Comparison of ENCODE assay signal across 28 cellular contexts in the genomic region with DNA sequence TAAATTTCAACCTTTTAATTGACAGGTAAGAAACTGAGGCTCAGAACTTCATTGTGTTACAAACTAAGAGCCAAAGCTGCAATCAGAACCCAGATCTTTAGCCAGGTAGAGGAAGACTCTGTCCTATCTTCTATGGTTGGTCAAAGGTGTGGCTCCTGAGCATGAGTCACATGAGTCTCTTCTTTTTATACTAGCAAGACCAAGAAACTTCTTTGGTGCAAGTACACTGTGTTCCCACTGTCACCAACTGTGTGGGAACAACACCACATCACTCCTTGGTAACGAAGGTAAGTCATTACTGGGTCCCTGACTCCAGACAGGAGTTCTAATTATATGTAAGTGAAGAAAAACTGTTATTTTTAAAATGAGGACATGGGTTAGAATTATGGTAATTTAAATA.
DNase-seq lines count a peak whose midpoint lies in the region; ATAC-seq and TF ChIP-seq lines count a peak whose summit lies in the region.
"Had no signal": no experiment of that assay in that cellular context is flagged by ENCODE, and none has a peak within 500 bp of the region (broad histone marks: within the 10 kb centered on the region; RNA-seq: fewer than 3 reads in every experiment).

No MANE protein-coding gene starts in this region.

- TF ChIP-seq CTCF in MCF 10A (IDR thresholded peaks at IDR 0.05; ENCODE audit: unreplicated experiment) (no peak), breast epithelium (IDR thresholded peaks at IDR 0.05) (no peak), transverse colon (IDR thresholded peaks at IDR 0.05) (no peak), upper lobe of left lung (IDR thresholded peaks at IDR 0.05) (no peak)

- H3K9me3 ChIP-seq in breast epithelium: no peaks in the 10 kb centered on the region
- H3K9me3 ChIP-seq in effector memory CD4-positive, alpha-beta T cell (ENCODE audit: control insufficient read depth, low read length): no peaks in the 10 kb centered on the region
- no peaks in the 10 kb centered on the region for H3K9me3 ChIP-seq in transverse colon
- no peaks in the 10 kb centered on the region for H3K9me3 ChIP-seq in upper lobe of left lung
- H3K9me3 ChIP-seq: esophagus squamous epithelium, psoas muscle, SJCRH30 had no signal

- H3K4me1 Mint-ChIP-seq in T-helper 2 cell treated with Interferon-gamma antibody and Interleukin-4, amounts not matched to agents 5 μg/mL and 100 μg/mL, for 36 hours (ENCODE audit: low read depth): peaks cover 64% of the 10 kb centered on the region
- peaks cover 14% of the 10 kb centered on the region for H3K4me1 Mint-ChIP-seq in MCF 10A (ENCODE audit: insufficient read depth, unreplicated experiment)
- H3K4me1 Mint-ChIP-seq: GM23338, naive B cell had no signal

- H3K27me3 Mint-ChIP-seq in T-helper 2 cell treated with Interferon-gamma antibody and Interleukin-4, amounts not matched to agents 5 μg/mL and 100 μg/mL, for 36 hours (ENCODE audit: low read depth): no peaks in the 10 kb centered on the region
- no peaks in the 10 kb centered on the region for H3K27me3 Mint-ChIP-seq in MCF 10A (ENCODE audit: insufficient read depth, unreplicated experiment)
- H3K27me3 Mint-ChIP-seq: naive B cell had no signal

- H3K27ac Mint-ChIP-seq in T-helper 2 cell treated with Interferon-gamma antibody and Interleukin-4, amounts not matched to agents 5 μg/mL and 100 μg/mL, for 36 hours: peak overlapping the region; percentile 70
- peak overlapping the region; percentile 43 for H3K27ac Mint-ChIP-seq in MCF 10A (ENCODE audit: low read depth, unreplicated experiment)
- H3K27ac Mint-ChIP-seq: CD8-positive, alpha-beta T cell; GM23338; naive B cell had no signal

- CTCF ChIA-PET in MCF 10A (lab: Yijun Ruan, JAX): interaction anchor here (0.7 kb wide), 1 partner anchor 68 kb away, joined by 3 read pairs; no protein-coding TSS in a partner anchor

- H3K4me3 ChIP-seq in breast epithelium (no peak overlapping the region), transverse colon (no peak overlapping the region), upper lobe of left lung (no peak overlapping the region)
- peak overlapping the region; percentile 31 for H3K4me3 ChIP-seq in effector memory CD4-positive, alpha-beta T cell (ENCODE audit: insufficient read depth, low read depth, low read length, poor library complexity, severe bottlenecking)
- H3K4me3 ChIP-seq: esophagus squamous epithelium, GM23338, hepatocyte, psoas muscle, SJCRH30 had no signal

- no TSS peak for BruUV-seq in MCF 10A (replicated peaks; lab: Mats Ljungman, UMichigan)

- DNase-seq in T-helper 2 cell treated with Interferon-gamma antibody and Interleukin-4, amounts not matched to agents 5 μg/mL and 100 μg/mL, for 36 hours (ENCODE audit: low spot score): no peak
- DNase-seq in T-helper 2 cell (no peak), MCF 10A (ENCODE audit: unreplicated experiment) (no peak), breast epithelium (ENCODE audit: low spot score in 2 of 2) (no peak), transverse colon (peak; percentile 18), upper lobe of left lung (no peak)
- no peak for DNase-seq in effector memory CD4-positive, alpha-beta T cell
- DNase-seq: 8988T; activated CD8-positive, alpha-beta memory T cell treated with anti-CD3 and anti-CD28 coated beads, Interleukin-2, amount 50 U/mL, for 4 hours; aorta; caudate nucleus; CD8-positive, alpha-beta T cell; cortex of kidney; DMS 273 treated with DMSO at 0.1 percent for 48 hours; EL; esophagus squamous epithelium; mesendoderm; naive B cell; NCI-H146; NCI-H446; NCI-H774; nucleus accumbens; psoas muscle; SJCRH30; stimulated activated naive CD4-positive, alpha-beta T cell had no signal

- H3K36me3 Mint-ChIP-seq in T-helper 2 cell treated with Interferon-gamma antibody and Interleukin-4, amounts not matched to agents 5 μg/mL and 100 μg/mL, for 36 hours (ENCODE audit: low read depth): no peaks in the 10 kb centered on the region
- H3K36me3 Mint-ChIP-seq in MCF 10A (ENCODE audit: insufficient read depth, unreplicated experiment): no peaks in the 10 kb centered on the region
- H3K36me3 Mint-ChIP-seq: CD8-positive, alpha-beta T cell; naive B cell had no signal

- H3K4me3 Mint-ChIP-seq in T-helper 2 cell treated with Interferon-gamma antibody and Interleukin-4, amounts not matched to agents 5 μg/mL and 100 μg/mL, for 36 hours: peak overlapping the region; percentile 77
- H3K4me3 Mint-ChIP-seq in MCF 10A (ENCODE audit: unreplicated experiment): no peak overlapping the region
- H3K4me3 Mint-ChIP-seq: CD8-positive, alpha-beta T cell; GM23338; naive B cell had no signal

- no peak for TF ChIP-seq EP300 in transverse colon (IDR thresholded peaks at IDR 0.05; ENCODE audit: low read depth)
- no peak for TF ChIP-seq EP300 in upper lobe of left lung (IDR thresholded peaks at IDR 0.05)

- WGBS in transverse colon (ENCODE audit: low coverage in 1 of 2), 2 donors: 28 to 89% methylated on average over 1 of the region's 1 CpG
- WGBS in upper lobe of left lung, 2 donors: 34 to 77% methylated on average over 1 of the region's 1 CpG

- no peak for ATAC-seq in GM18519 (IDR thresholded peaks at IDR 0.05; ENCODE audit: low FRiP score, unreplicated experiment)
- ATAC-seq in upper lobe of left lung (ENCODE audit: low FRiP score in 2 of 2): no peak
- ATAC-seq: CD8-positive, alpha-beta T cell; GM23338; psoas muscle had no signal

- TF ChIP-seq POLR2A in breast epithelium (IDR thresholded peaks at IDR 0.05) (no peak), transverse colon (IDR thresholded peaks at IDR 0.05) (no peak), upper lobe of left lung (IDR thresholded peaks at IDR 0.05) (no peak)

- no peaks in the 10 kb centered on the region for H3K36me3 ChIP-seq in breast epithelium
- no peaks in the 10 kb centered on the region for H3K36me3 ChIP-seq in effector memory CD4-positive, alpha-beta T cell (ENCODE audit: control insufficient read depth, insufficient read depth, low read length)
- no peaks in the 10 kb centered on the region for H3K36me3 ChIP-seq in transverse colon
- no peaks in the 10 kb centered on the region for H3K36me3 ChIP-seq in upper lobe of left lung
- H3K36me3 ChIP-seq: esophagus squamous epithelium, SJCRH30 had no signal

- H3K27me3 ChIP-seq in breast epithelium (no peaks in the 10 kb centered on the region), transverse colon (no peaks in the 10 kb centered on the region), upper lobe of left lung (no peaks in the 10 kb centered on the region)
- no peaks in the 10 kb centered on the region for H3K27me3 ChIP-seq in effector memory CD4-positive, alpha-beta T cell (replicated peaks; ENCODE audit: control insufficient read depth, insufficient read depth, low read length, poor library complexity, severe bottlenecking)
- H3K27me3 ChIP-seq: esophagus squamous epithelium, hepatocyte, SJCRH30 had no signal

- H3K9me3 Mint-ChIP-seq in T-helper 2 cell treated with Interferon-gamma antibody and Interleukin-4, amounts not matched to agents 5 μg/mL and 100 μg/mL, for 36 hours: no peaks in the 10 kb centered on the region
- H3K9me3 Mint-ChIP-seq in MCF 10A (ENCODE audit: unreplicated experiment): no peaks in the 10 kb centered on the region
- H3K9me3 Mint-ChIP-seq: CD8-positive, alpha-beta T cell; GM23338; naive B cell had no signal

- POLR2A ChIA-PET in MCF 10A (lab: Yijun Ruan, JAX): interaction anchor here (0.6 kb wide), 1 partner anchor 1560 kb away, joined by 3 read pairs; no protein-coding TSS in a partner anchor

- H3K4me1 ChIP-seq in breast epithelium: no peaks in the 10 kb centered on the region
- peaks cover 31% of the 10 kb centered on the region for H3K4me1 ChIP-seq in effector memory CD4-positive, alpha-beta T cell (ENCODE audit: control insufficient read depth, insufficient read depth, low read length, poor library complexity, severe bottlenecking)
- peaks cover 0 to 18% (median 5%) of the 10 kb centered on the region in 4 donors for H3K4me1 ChIP-seq in transverse colon
- no peaks in the 10 kb centered on the region for H3K4me1 ChIP-seq in upper lobe of left lung
- H3K4me1 ChIP-seq: psoas muscle had no signal

- H3K27ac ChIP-seq in breast epithelium (no peak overlapping the region), transverse colon (no peak overlapping the region), upper lobe of left lung (no peak overlapping the region)
- H3K27ac ChIP-seq in effector memory CD4-positive, alpha-beta T cell (ENCODE audit: insufficient read depth, low read length, poor library complexity, severe bottlenecking): peak overlapping the region; percentile 46
- H3K27ac ChIP-seq: esophagus squamous epithelium, hepatocyte, psoas muscle, SJCRH30 had no signal

- in situ Hi-C loops in transverse colon (cut with MboI; ENCODE audit: low pct_ligation_motif_present in 1 of 4, low pct_unique_long_range_greater_than_20kb in 1 of 4, low sequenced_read_pairs in 3 of 4): no loop called here

- intact Hi-C loops in MCF 10A (cut with micrococcal nuclease) (loop anchor here (10.0 kb wide), 2 partner anchors 201 to 289 kb away; a partner anchor contains a TSS), breast epithelium (cut with DNase I; ENCODE audit: low total_unique reads) (no loop called here), transverse colon (cut with DNase I; ENCODE audit: low total_unique reads) (no loop called here)
